1 cellular context compared by ENCODE assay signal in genomic region chr12:123601602-123602489, GRCh38.
A peak's percentile ranks its signal among the peaks of the same experiment; 100 is the strongest.
TF ChIP-seq lines count a peak whose summit lies in the region.

Gene DDX55, plus strand, starts transcription at chr12:123602099. Its CDS starts 50 bp downstream, at chr12:123602149.

TF ChIP-seq in SK-N-SH treated with all-trans-retinoic acid at 6 μM for 48 hours, 23 proteins besides CTCF, POLR2A, EP300 and RAD21 (continued from another document):
- no peak for TF ChIP-seq TOX (CRISPR knock-in tag; IDR thresholded peaks at IDR 0.05; ENCODE audit: borderline replicate concordance)
- no peak for TF ChIP-seq SNAI2 (CRISPR knock-in tag; IDR thresholded peaks at IDR 0.05)
- peak; percentile 59; the same call in 1 of the 2 replicates for TF ChIP-seq ZFP3 (CRISPR knock-in tag; IDR thresholded peaks at IDR 0.05)
- no peak for TF ChIP-seq GLIS3 (CRISPR knock-in tag; IDR thresholded peaks at IDR 0.05)
- no peak for TF ChIP-seq BACH2 (CRISPR knock-in tag; IDR thresholded peaks at IDR 0.05; ENCODE audit: borderline replicate concordance)
